In genomic region chr1:190475394-190476250, GRCh38 we compare ENCODE assay signal across 11 cellular contexts. TPM values are rescaled to one million over a fixed set of nuclear protein-coding genes. Genes with fewer than 3 reads are reported as not detected.
DNase-seq lines count a peak whose midpoint lies in the region; ATAC-seq and TF ChIP-seq lines count a peak whose summit lies in the region.
"Had no signal": no experiment of that assay in that cellular context is flagged by ENCODE, and none has a peak within 500 bp of the region (broad histone marks: within the 10 kb centered on the region; RNA-seq: fewer than 3 reads in every experiment).

No MANE protein-coding gene starts in this region.

- WGBS in heart left ventricle, 4 donors: 1 to 2% (median 2%) methylated on average over 30 of the region's 30 CpGs
- WGBS in esophagus muscularis mucosa: 6% methylated on average over 29 of the region's 30 CpGs

- TF ChIP-seq CTCF in heart left ventricle (IDR thresholded peaks at IDR 0.05): no peak
- no peak for TF ChIP-seq CTCF in esophagus muscularis mucosa (IDR thresholded peaks at IDR 0.05)
- no peak for TF ChIP-seq CTCF in type B pancreatic cell (conservative IDR thresholded peaks at IDR 0.05)

- H3K4me3 ChIP-seq in heart left ventricle: peak overlapping the region in 7 of 12 donors; percentile 3 to 52 (median 32)
- peak overlapping the region; percentile 42 to 62 (median 59) for H3K4me3 ChIP-seq in esophagus muscularis mucosa

- H3K4me1 Mint-ChIP-seq in type B pancreatic cell (ENCODE audit: unreplicated experiment): peaks cover 5% of the 10 kb centered on the region
- peaks cover 11% of the 10 kb centered on the region for H3K4me1 Mint-ChIP-seq in stimulated activated naive CD8-positive, alpha-beta T cell treated with anti-CD3 and anti-CD28 coated beads, Interleukin-15, amount 100 ng/mL, for 72 hours

- H3K4me3 Mint-ChIP-seq in type B pancreatic cell: peak overlapping the region; percentile 79
- no peak overlapping the region for H3K4me3 Mint-ChIP-seq in stimulated activated naive CD8-positive, alpha-beta T cell treated with anti-CD3 and anti-CD28 coated beads, Interleukin-15, amount 100 ng/mL, for 72 hours
- H3K4me3 Mint-ChIP-seq: activated CD4-positive, alpha-beta memory T cell treated with anti-CD3 and anti-CD28 coated beads for 36 hours had no signal

- H3K4me1 ChIP-seq in heart left ventricle (peaks cover 0 to 10% (median 0%) of the 10 kb centered on the region in 12 donors), esophagus muscularis mucosa (peaks cover 6 to 25% (median 23%) of the 10 kb centered on the region in 4 donors)
- H3K4me1 ChIP-seq: parathyroid adenoma had no signal

- peak in 2 of 4 donors; percentile 58 to 71 for ATAC-seq in heart left ventricle
- ATAC-seq in stimulated activated naive CD8-positive, alpha-beta T cell treated with anti-CD3 and anti-CD28 coated beads, Interleukin-15, amount 100 ng/mL, for 72 hours: no peak

- no peak for TF ChIP-seq EP300 in esophagus muscularis mucosa (IDR thresholded peaks at IDR 0.05)

- H3K9me3 Mint-ChIP-seq in type B pancreatic cell: no peaks in the 10 kb centered on the region
- H3K9me3 Mint-ChIP-seq in stimulated activated naive CD8-positive, alpha-beta T cell treated with anti-CD3 and anti-CD28 coated beads, Interleukin-15, amount 100 ng/mL, for 72 hours: no peaks in the 10 kb centered on the region
- H3K9me3 Mint-ChIP-seq: activated CD4-positive, alpha-beta memory T cell treated with anti-CD3 and anti-CD28 coated beads for 36 hours had no signal

- H3K27me3 ChIP-seq in heart left ventricle (peaks cover 0 to 49% (median 30%) of the 10 kb centered on the region in 9 donors), esophagus muscularis mucosa (peaks cover 0 to 24% (median 2%) of the 10 kb centered on the region in 4 donors)

- H3K9me3 ChIP-seq in heart left ventricle: no peaks in the 10 kb centered on the region
- H3K9me3 ChIP-seq in esophagus muscularis mucosa: no peaks in the 10 kb centered on the region

- TF ChIP-seq POLR2A in heart left ventricle (IDR thresholded peaks at IDR 0.05) (no peak), esophagus muscularis mucosa (IDR thresholded peaks at IDR 0.05; ENCODE audit: low read depth) (no peak)

- DNase-seq in heart left ventricle: no peak
- DNase-seq in cardiac septum (ENCODE audit: low spot score): no peak
- no peak for DNase-seq in esophagus muscularis mucosa (ENCODE audit: extremely low spot score)
- peak; percentile 12 for DNase-seq in midbrain (lab: John Stamatoyannopoulos, UW)
- no peak for DNase-seq in type B pancreatic cell (ENCODE audit: extremely low spot score, unreplicated experiment)
- no peak for DNase-seq in putamen (ENCODE audit: low spot score)
- DNase-seq in stimulated activated naive CD8-positive, alpha-beta T cell treated with anti-CD3 and anti-CD28 coated beads, Interleukin-15, amount 100 ng/mL, for 72 hours: no peak
- DNase-seq in DMS114 treated with DMSO at 0.1 percent for 48 hours (lab: John Stamatoyannopoulos, UW; ENCODE audit: unreplicated experiment): no peak
- DNase-seq: activated CD4-positive, alpha-beta memory T cell treated with anti-CD3 and anti-CD28 coated beads for 36 hours; Kasumi-1 had no signal

- H3K36me3 ChIP-seq in heart left ventricle: no peaks in the 10 kb centered on the region
- H3K36me3 ChIP-seq in esophagus muscularis mucosa: no peaks in the 10 kb centered on the region

- H3K36me3 Mint-ChIP-seq in type B pancreatic cell: no peaks in the 10 kb centered on the region
- H3K36me3 Mint-ChIP-seq: activated CD4-positive, alpha-beta memory T cell treated with anti-CD3 and anti-CD28 coated beads for 36 hours had no signal

- H3K27ac Mint-ChIP-seq in type B pancreatic cell: no peak overlapping the region
- no peak overlapping the region for H3K27ac Mint-ChIP-seq in stimulated activated naive CD8-positive, alpha-beta T cell treated with anti-CD3 and anti-CD28 coated beads, Interleukin-15, amount 100 ng/mL, for 72 hours
- H3K27ac Mint-ChIP-seq: activated CD4-positive, alpha-beta memory T cell treated with anti-CD3 and anti-CD28 coated beads for 36 hours had no signal

- peaks cover 77% of the 10 kb centered on the region for H3K27me3 Mint-ChIP-seq in type B pancreatic cell
- H3K27me3 Mint-ChIP-seq in stimulated activated naive CD8-positive, alpha-beta T cell treated with anti-CD3 and anti-CD28 coated beads, Interleukin-15, amount 100 ng/mL, for 72 hours: peaks cover 55% of the 10 kb centered on the region

- H3K27ac ChIP-seq in heart left ventricle: peak overlapping the region in 1 of 12 donors; percentile 26
- H3K27ac ChIP-seq in esophagus muscularis mucosa (replicated peaks in 1 of 4): peak overlapping the region; percentile 72 to 78 (median 74)
- H3K27ac ChIP-seq: parathyroid adenoma had no signal

- intact Hi-C loops in heart left ventricle (cut with DNase I) (no loop called here), cardiac septum (cut with DNase I) (no loop called here), esophagus muscularis mucosa (cut with DNase I) (no loop called here)

RNA-seq across cellular contexts. Expression of gene BRINP3, which starts 2.0 kb away (rescaled TPM):
- total RNA-seq in heart left ventricle (1 to 10 TPM in 2 of 9 donors, under 1 TPM in 4, not detected in 3; 0.20 to 2.5 (median 0.41) TPM), cardiac septum (not detected), esophagus muscularis mucosa (10 to 100 TPM in 2 of 4 donors, 1 to 10 TPM in 2; 3.5 to 34.1 (median 9.5) TPM), type B pancreatic cell (ENCODE audit: low replicate concordance) (6.6 and 8.1 TPM in 2 replicates)
- 1 to 10 TPM in 1 of 2 donors, under 1 TPM in 1; 0.15 to 2.7 TPM for polyA plus RNA-seq in heart left ventricle
- total RNA-seq: activated CD4-positive, alpha-beta memory T cell treated with anti-CD3 and anti-CD28 coated beads for 36 hours had no signal
